Comparison of ENCODE assay signal across 1 cellular context in the genomic region with DNA sequence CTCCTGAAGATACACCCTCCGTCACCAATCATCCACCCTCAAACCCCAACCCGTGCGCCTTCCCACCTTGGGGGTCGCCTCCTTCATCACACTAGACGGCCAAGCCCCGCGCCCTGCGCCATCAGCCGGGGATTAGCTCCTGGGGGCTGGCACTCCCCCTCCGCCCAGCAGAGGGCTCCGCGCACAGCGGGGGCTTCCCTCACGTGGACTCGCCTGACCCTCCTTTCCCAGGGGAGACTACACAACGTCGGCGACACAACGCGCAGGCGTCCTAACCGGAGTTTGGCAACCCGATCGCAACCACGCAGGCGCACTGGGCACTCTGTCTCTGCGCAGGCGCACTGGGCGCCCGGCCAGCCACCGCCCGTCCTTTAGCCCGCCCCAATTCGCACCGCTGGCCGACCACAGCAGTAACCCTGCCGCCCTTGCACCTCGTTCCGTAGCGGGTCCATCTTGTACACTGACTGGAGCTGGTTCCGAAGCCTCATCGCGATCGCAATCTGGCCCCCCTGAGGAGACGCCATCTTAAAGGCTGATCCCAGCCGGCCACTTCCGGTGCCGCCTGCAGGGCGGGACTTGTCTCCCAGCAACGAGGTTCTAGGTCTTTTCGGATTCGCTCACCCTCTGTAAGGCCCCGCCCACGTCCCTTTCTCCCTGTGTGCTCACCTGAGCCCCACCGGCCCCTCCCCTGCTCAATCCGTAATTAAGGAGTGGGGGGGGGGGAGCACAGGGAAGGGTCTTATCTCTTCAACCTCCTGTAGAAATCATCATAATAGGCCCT.
TF ChIP-seq lines count a peak whose summit lies in the region.

A gene (minus strand): TSS at position 551 of the 781 bp plus-strand sequence. CDS start 27 bp downstream, at position 524.

TF ChIP-seq in K562, 482 proteins besides CTCF, POLR2A, EP300 and RAD21 (continued from another document and continues in another):
- TF ChIP-seq, protein P1, sequence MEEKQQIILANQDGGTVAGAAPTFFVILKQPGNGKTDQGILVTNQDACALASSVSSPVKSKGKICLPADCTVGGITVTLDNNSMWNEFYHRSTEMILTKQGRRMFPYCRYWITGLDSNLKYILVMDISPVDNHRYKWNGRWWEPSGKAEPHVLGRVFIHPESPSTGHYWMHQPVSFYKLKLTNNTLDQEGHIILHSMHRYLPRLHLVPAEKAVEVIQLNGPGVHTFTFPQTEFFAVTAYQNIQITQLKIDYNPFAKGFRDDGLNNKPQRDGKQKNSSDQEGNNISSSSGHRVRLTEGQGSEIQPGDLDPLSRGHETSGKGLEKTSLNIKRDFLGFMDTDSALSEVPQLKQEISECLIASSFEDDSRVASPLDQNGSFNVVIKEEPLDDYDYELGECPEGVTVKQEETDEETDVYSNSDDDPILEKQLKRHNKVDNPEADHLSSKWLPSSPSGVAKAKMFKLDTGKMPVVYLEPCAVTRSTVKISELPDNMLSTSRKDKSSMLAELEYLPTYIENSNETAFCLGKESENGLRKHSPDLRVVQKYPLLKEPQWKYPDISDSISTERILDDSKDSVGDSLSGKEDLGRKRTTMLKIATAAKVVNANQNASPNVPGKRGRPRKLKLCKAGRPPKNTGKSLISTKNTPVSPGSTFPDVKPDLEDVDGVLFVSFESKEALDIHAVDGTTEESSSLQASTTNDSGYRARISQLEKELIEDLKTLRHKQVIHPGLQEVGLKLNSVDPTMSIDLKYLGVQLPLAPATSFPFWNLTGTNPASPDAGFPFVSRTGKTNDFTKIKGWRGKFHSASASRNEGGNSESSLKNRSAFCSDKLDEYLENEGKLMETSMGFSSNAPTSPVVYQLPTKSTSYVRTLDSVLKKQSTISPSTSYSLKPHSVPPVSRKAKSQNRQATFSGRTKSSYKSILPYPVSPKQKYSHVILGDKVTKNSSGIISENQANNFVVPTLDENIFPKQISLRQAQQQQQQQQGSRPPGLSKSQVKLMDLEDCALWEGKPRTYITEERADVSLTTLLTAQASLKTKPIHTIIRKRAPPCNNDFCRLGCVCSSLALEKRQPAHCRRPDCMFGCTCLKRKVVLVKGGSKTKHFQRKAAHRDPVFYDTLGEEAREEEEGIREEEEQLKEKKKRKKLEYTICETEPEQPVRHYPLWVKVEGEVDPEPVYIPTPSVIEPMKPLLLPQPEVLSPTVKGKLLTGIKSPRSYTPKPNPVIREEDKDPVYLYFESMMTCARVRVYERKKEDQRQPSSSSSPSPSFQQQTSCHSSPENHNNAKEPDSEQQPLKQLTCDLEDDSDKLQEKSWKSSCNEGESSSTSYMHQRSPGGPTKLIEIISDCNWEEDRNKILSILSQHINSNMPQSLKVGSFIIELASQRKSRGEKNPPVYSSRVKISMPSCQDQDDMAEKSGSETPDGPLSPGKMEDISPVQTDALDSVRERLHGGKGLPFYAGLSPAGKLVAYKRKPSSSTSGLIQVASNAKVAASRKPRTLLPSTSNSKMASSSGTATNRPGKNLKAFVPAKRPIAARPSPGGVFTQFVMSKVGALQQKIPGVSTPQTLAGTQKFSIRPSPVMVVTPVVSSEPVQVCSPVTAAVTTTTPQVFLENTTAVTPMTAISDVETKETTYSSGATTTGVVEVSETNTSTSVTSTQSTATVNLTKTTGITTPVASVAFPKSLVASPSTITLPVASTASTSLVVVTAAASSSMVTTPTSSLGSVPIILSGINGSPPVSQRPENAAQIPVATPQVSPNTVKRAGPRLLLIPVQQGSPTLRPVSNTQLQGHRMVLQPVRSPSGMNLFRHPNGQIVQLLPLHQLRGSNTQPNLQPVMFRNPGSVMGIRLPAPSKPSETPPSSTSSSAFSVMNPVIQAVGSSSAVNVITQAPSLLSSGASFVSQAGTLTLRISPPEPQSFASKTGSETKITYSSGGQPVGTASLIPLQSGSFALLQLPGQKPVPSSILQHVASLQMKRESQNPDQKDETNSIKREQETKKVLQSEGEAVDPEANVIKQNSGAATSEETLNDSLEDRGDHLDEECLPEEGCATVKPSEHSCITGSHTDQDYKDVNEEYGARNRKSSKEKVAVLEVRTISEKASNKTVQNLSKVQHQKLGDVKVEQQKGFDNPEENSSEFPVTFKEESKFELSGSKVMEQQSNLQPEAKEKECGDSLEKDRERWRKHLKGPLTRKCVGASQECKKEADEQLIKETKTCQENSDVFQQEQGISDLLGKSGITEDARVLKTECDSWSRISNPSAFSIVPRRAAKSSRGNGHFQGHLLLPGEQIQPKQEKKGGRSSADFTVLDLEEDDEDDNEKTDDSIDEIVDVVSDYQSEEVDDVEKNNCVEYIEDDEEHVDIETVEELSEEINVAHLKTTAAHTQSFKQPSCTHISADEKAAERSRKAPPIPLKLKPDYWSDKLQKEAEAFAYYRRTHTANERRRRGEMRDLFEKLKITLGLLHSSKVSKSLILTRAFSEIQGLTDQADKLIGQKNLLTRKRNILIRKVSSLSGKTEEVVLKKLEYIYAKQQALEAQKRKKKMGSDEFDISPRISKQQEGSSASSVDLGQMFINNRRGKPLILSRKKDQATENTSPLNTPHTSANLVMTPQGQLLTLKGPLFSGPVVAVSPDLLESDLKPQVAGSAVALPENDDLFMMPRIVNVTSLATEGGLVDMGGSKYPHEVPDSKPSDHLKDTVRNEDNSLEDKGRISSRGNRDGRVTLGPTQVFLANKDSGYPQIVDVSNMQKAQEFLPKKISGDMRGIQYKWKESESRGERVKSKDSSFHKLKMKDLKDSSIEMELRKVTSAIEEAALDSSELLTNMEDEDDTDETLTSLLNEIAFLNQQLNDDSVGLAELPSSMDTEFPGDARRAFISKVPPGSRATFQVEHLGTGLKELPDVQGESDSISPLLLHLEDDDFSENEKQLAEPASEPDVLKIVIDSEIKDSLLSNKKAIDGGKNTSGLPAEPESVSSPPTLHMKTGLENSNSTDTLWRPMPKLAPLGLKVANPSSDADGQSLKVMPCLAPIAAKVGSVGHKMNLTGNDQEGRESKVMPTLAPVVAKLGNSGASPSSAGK (IDR thresholded peaks at IDR 0.05): peak; percentile 33
- no peak for TF ChIP-seq SOX6 (IDR thresholded peaks at IDR 0.05)
- TF ChIP-seq, protein P2, sequence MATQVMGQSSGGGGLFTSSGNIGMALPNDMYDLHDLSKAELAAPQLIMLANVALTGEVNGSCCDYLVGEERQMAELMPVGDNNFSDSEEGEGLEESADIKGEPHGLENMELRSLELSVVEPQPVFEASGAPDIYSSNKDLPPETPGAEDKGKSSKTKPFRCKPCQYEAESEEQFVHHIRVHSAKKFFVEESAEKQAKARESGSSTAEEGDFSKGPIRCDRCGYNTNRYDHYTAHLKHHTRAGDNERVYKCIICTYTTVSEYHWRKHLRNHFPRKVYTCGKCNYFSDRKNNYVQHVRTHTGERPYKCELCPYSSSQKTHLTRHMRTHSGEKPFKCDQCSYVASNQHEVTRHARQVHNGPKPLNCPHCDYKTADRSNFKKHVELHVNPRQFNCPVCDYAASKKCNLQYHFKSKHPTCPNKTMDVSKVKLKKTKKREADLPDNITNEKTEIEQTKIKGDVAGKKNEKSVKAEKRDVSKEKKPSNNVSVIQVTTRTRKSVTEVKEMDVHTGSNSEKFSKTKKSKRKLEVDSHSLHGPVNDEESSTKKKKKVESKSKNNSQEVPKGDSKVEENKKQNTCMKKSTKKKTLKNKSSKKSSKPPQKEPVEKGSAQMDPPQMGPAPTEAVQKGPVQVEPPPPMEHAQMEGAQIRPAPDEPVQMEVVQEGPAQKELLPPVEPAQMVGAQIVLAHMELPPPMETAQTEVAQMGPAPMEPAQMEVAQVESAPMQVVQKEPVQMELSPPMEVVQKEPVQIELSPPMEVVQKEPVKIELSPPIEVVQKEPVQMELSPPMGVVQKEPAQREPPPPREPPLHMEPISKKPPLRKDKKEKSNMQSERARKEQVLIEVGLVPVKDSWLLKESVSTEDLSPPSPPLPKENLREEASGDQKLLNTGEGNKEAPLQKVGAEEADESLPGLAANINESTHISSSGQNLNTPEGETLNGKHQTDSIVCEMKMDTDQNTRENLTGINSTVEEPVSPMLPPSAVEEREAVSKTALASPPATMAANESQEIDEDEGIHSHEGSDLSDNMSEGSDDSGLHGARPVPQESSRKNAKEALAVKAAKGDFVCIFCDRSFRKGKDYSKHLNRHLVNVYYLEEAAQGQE (CRISPR knock-in tag; IDR thresholded peaks at IDR 0.05; ENCODE audit: low read depth): 0 out of 2 replicates have a peak, but pooled peaks have one; percentile 28
- TF ChIP-seq ERF (CRISPR knock-in tag; IDR thresholded peaks at IDR 0.05): peak; percentile 81
- TF ChIP-seq CBFA2T3 (IDR thresholded peaks at IDR 0.05): peak; percentile 29; the same call in 1 of the 2 replicates
- TF ChIP-seq PTBP1 (IDR thresholded peaks at IDR 0.05; ENCODE audit: low read depth, low read length): no peak
- TF ChIP-seq C11orf30 (IDR thresholded peaks at IDR 0.05; ENCODE audit: low read depth): peak; percentile 66
- peak; percentile 74 for TF ChIP-seq TAF1 (IDR thresholded peaks at IDR 0.05; ENCODE audit: control insufficient read depth, extremely low read depth, insufficient read depth, low read length, severe bottlenecking)
- TF ChIP-seq ZNF668 (CRISPR knock-in tag; IDR thresholded peaks at IDR 0.05): no peak
- TF ChIP-seq ZFP36 (IDR thresholded peaks at IDR 0.05; ENCODE audit: low read depth, low read length, partially characterized antibody): no peak
- TF ChIP-seq BRCA1 (IDR thresholded peaks at IDR 0.05): no peak
- 0 out of 2 replicates have a peak, but pooled peaks have one; percentile 5 for TF ChIP-seq BRCA1 (CRISPR knock-in tag; IDR thresholded peaks at IDR 0.05)
- no peak for TF ChIP-seq DACH1 (IDR thresholded peaks at IDR 0.05; ENCODE audit: partially characterized antibody)
- peak; percentile 54; the same call in 1 of the 2 replicates for TF ChIP-seq SIN3B (IDR thresholded peaks at IDR 0.05; ENCODE audit: low read depth)
- TF ChIP-seq NFIC (IDR thresholded peaks at IDR 0.05): peak; percentile 38; the same call in 1 of the 2 replicates
- peak; percentile 82 for TF ChIP-seq POLR2G (IDR thresholded peaks at IDR 0.05; ENCODE audit: low read depth, low read length)
- TF ChIP-seq ZFP30 (CRISPR knock-in tag; IDR thresholded peaks at IDR 0.05; ENCODE audit: borderline replicate concordance): no peak
- no peak for TF ChIP-seq PRPF4 (IDR thresholded peaks at IDR 0.05; ENCODE audit: insufficient read depth, low read depth, low read length, poor library complexity, severe bottlenecking)
- no peak for TF ChIP-seq KDM1A (IDR thresholded peaks at IDR 0.05)
- TF ChIP-seq, protein P3, sequence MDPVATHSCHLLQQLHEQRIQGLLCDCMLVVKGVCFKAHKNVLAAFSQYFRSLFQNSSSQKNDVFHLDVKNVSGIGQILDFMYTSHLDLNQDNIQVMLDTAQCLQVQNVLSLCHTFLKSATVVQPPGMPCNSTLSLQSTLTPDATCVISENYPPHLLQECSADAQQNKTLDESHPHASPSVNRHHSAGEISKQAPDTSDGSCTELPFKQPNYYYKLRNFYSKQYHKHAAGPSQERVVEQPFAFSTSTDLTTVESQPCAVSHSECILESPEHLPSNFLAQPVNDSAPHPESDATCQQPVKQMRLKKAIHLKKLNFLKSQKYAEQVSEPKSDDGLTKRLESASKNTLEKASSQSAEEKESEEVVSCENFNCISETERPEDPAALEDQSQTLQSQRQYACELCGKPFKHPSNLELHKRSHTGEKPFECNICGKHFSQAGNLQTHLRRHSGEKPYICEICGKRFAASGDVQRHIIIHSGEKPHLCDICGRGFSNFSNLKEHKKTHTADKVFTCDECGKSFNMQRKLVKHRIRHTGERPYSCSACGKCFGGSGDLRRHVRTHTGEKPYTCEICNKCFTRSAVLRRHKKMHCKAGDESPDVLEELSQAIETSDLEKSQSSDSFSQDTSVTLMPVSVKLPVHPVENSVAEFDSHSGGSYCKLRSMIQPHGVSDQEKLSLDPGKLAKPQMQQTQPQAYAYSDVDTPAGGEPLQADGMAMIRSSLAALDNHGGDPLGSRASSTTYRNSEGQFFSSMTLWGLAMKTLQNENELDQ (CRISPR knock-in tag; IDR thresholded peaks at IDR 0.05; ENCODE audit: borderline replicate concordance): no peak
- peak; percentile 83 for TF ChIP-seq CEBPB (tag; IDR thresholded peaks at IDR 0.05)
- TF ChIP-seq HIVEP1 (CRISPR knock-in tag; IDR thresholded peaks at IDR 0.05): 0 out of 2 replicates have a peak, but pooled peaks have one; percentile 4
- TF ChIP-seq, protein P4, sequence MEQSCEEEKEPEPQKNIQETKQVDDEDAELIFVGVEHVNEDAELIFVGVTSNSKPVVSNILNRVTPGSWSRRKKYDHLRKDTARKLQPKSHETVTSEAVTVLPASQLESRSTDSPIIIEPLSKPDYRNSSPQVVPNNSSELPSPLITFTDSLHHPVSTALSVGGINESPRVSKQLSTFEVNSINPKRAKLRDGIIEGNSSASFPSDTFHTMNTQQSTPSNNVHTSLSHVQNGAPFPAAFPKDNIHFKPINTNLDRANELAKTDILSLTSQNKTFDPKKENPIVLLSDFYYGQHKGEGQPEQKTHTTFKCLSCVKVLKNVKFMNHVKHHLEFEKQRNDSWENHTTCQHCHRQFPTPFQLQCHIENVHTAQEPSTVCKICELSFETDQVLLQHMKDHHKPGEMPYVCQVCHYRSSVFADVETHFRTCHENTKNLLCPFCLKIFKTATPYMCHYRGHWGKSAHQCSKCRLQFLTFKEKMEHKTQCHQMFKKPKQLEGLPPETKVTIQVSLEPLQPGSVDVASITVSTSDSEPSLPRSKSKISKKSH (CRISPR knock-in tag; IDR thresholded peaks at IDR 0.05): no peak
- TF ChIP-seq HDAC2 (IDR thresholded peaks at IDR 0.05): 0 out of 2 replicates have a peak, but pooled peaks have one; percentile 37
- peak; percentile 76 for TF ChIP-seq POLR2H (tag; IDR thresholded peaks at IDR 0.05; ENCODE audit: low read depth)
- no peak for TF ChIP-seq HNRNPH1 (optimal IDR thresholded peaks at IDR 0.05; ENCODE audit: low read depth, low read length)
